Comparison of ENCODE assay signal across 11 cellular contexts in the genomic region with DNA sequence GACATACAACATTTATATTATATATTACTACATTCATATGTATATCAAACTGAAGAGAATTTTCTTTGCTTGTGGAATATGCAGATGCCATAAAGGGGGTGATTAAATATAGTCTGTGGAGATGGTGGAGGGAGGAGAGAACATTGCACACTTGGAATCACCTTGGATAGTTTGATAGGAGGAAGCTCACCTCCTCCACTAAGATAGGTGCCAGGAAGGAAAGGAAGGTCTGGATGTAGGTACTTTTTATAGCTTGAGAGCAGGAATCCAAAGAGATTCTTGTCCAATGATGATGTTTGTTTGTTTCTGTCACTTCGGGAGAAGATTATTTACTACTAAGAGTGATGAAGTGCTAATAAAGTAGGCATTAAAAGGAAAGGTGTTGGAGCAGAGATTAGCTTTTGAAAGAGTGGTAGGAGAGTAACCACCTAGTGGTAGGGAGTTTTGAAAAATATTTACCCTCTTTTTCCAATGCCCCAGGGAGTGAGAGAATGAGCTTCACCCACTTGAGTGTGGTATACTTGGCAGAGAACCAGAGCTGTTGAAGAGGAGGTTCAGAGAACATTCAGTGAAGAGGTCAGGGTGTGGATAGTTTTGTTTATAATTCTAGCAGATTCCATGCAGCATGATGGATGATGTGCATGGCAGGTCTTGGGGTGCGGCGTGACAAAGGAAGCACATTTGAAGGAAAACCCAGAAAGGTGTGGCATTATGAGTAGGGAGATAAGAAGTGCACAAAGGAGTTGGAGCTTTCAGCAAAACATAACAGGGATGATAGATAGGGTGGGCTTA.
DNase-seq lines count a peak whose midpoint lies in the region; ATAC-seq, FAIRE-seq and TF ChIP-seq lines count a peak whose summit lies in the region.
"Had no signal": no experiment of that assay in that cellular context is flagged by ENCODE, and none has a peak within 500 bp of the region (broad histone marks: within the 10 kb centered on the region; RNA-seq: fewer than 3 reads in every experiment).

No MANE protein-coding gene starts in this region.

- no peaks in the 10 kb centered on the region for H3K79me2 ChIP-seq in astrocyte (ENCODE audit: insufficient read depth, low read length)

- TF ChIP-seq CTCF in astrocyte (IDR thresholded peaks at IDR 0.05; ENCODE audit: insufficient read depth, low read depth, low read length): no peak

- H3K36me3 Mint-ChIP-seq in astrocyte (ENCODE audit: low read depth, unreplicated experiment): no peaks in the 10 kb centered on the region

- FAIRE-seq in astrocyte (lab: Jason Lieb, UNC): no peak

- no peak overlapping the region for H3K4me2 ChIP-seq in astrocyte (ENCODE audit: low read length)

- no peaks in the 10 kb centered on the region for H3K27me3 ChIP-seq in astrocyte (ENCODE audit: insufficient read depth, low read length)
- H3K27me3 ChIP-seq: transverse colon had no signal

- H3K4me3 Mint-ChIP-seq in astrocyte (ENCODE audit: unreplicated experiment): no peak overlapping the region
- H3K4me3 Mint-ChIP-seq: activated naive CD4-positive, alpha-beta T cell treated with anti-CD3 and anti-CD28 coated beads, Interleukin-2, amount 10 ng/mL, durations not matched to agents 7 days and 5 days had no signal

- H3K4me1 ChIP-seq in astrocyte (ENCODE audit: insufficient read depth, low read length): no peaks in the 10 kb centered on the region

- H3K9ac ChIP-seq in astrocyte (ENCODE audit: low read length): no peak overlapping the region

- H3K4me3 ChIP-seq in astrocyte (ENCODE audit: insufficient read depth, low read depth, low read length): no peak overlapping the region
- H3K4me3 ChIP-seq: transverse colon had no signal

- no peaks in the 10 kb centered on the region for H3K27me3 Mint-ChIP-seq in astrocyte (ENCODE audit: low read depth, unreplicated experiment)
- H3K27me3 Mint-ChIP-seq: activated naive CD4-positive, alpha-beta T cell treated with anti-CD3 and anti-CD28 coated beads, Interleukin-2, amount 10 ng/mL, durations not matched to agents 7 days and 5 days had no signal

- no peaks in the 10 kb centered on the region for H4K20me1 ChIP-seq in astrocyte (ENCODE audit: insufficient read depth, low read length)

- no peaks in the 10 kb centered on the region for H3K9me3 ChIP-seq in astrocyte (ENCODE audit: insufficient read depth, low read depth, low read length)
- H3K9me3 ChIP-seq: transverse colon had no signal

- no peaks in the 10 kb centered on the region for H3K36me3 ChIP-seq in astrocyte (ENCODE audit: insufficient read depth, low read length)

- DNase-seq in DMS153 (lab: John Stamatoyannopoulos, UW) (peak; percentile 83), NCI-H2029 treated with DMSO at 0.1 percent for 48 hours (lab: John Stamatoyannopoulos, UW) (peak; percentile 99), astrocyte (ENCODE audit: low read depth) (peak; percentile 18), kidney glomerular epithelial cell (lab: John Stamatoyannopoulos, UW) (peak; percentile 67), NAMALWA (ENCODE audit: low spot score) (no peak)
- DNase-seq in activated CD8-positive, alpha-beta memory T cell treated with anti-CD3 and anti-CD28 coated beads for 24 hours: no peak
- DNase-seq in stimulated activated naive CD4-positive, alpha-beta T cell treated with Interleukin-2 at 50 U/mL for 16 hours (lab: John Stamatoyannopoulos, UW): no peak
- DNase-seq: activated naive CD4-positive, alpha-beta T cell treated with anti-CD3 and anti-CD28 coated beads, Interleukin-2, amount 10 ng/mL, durations not matched to agents 7 days and 5 days; T-helper 1 cell; transverse colon had no signal

- H3K27ac Mint-ChIP-seq in astrocyte (ENCODE audit: unreplicated experiment): no peak overlapping the region
- H3K27ac Mint-ChIP-seq: activated naive CD4-positive, alpha-beta T cell treated with anti-CD3 and anti-CD28 coated beads, Interleukin-2, amount 10 ng/mL, durations not matched to agents 7 days and 5 days had no signal

- H3K9me3 Mint-ChIP-seq in astrocyte (ENCODE audit: unreplicated experiment): no peaks in the 10 kb centered on the region
- H3K9me3 Mint-ChIP-seq: activated naive CD4-positive, alpha-beta T cell treated with anti-CD3 and anti-CD28 coated beads, Interleukin-2, amount 10 ng/mL, durations not matched to agents 7 days and 5 days had no signal

- no peak overlapping the region for H3K27ac ChIP-seq in astrocyte (ENCODE audit: low read depth, low read length)
- H3K27ac ChIP-seq: transverse colon had no signal

- no peaks in the 10 kb centered on the region for H3K4me1 Mint-ChIP-seq in astrocyte (ENCODE audit: low read depth, unreplicated experiment)
- H3K4me1 Mint-ChIP-seq: activated naive CD4-positive, alpha-beta T cell treated with anti-CD3 and anti-CD28 coated beads, Interleukin-2, amount 10 ng/mL, durations not matched to agents 7 days and 5 days had no signal

- no peak overlapping the region for H2AFZ ChIP-seq in astrocyte (ENCODE audit: low read depth, low read length)

- ATAC-seq in GM18909 (IDR thresholded peaks at IDR 0.05; ENCODE audit: poor library complexity, unreplicated experiment): no peak

Comparison
In these comparisons a context has a peak if more than half of its experiments do, and no peak if none do; other contexts are left out.
1. DNase-seq: peak in DMS153 (single experiment), NCI-H2029 treated with DMSO at 0.1 percent for 48 hours (single experiment), astrocyte (single experiment) and kidney glomerular epithelial cell (single experiment); none in activated CD8-positive, alpha-beta memory T cell treated with anti-CD3 and anti-CD28 coated beads for 24 hours (single experiment), NAMALWA (single experiment) and stimulated activated naive CD4-positive, alpha-beta T cell treated with Interleukin-2 at 50 U/mL for 16 hours (single experiment).